In genomic region chr6:37818536-37819176, GRCh38 we compare ENCODE assay signal across 8 cellular contexts. TPM values are rescaled to one million over a fixed set of nuclear protein-coding genes. Genes with fewer than 3 reads are reported as not detected.
DNase-seq lines count a peak whose midpoint lies in the region; ATAC-seq and TF ChIP-seq lines count a peak whose summit lies in the region.

No MANE protein-coding gene starts in this region.

- no peaks in the 10 kb centered on the region for H3K27me3 ChIP-seq in CD4-positive, alpha-beta memory T cell (ENCODE audit: insufficient read depth, low read length)
- no peaks in the 10 kb centered on the region for H3K27me3 ChIP-seq in endodermal cell (ENCODE audit: control insufficient read depth, insufficient read depth, low read length, poor library complexity, severe bottlenecking)

- H3K9ac ChIP-seq in endodermal cell (ENCODE audit: extremely low read depth, low read length, poor library complexity, severe bottlenecking): peak overlapping the region; percentile 89

- peaks cover 44% of the 10 kb centered on the region for H3K4me1 ChIP-seq in CD4-positive, alpha-beta memory T cell (ENCODE audit: insufficient read depth, low read length)
- peaks cover 10% of the 10 kb centered on the region for H3K4me1 ChIP-seq in endodermal cell (ENCODE audit: control insufficient read depth, insufficient read depth, low read length)

- no peaks in the 10 kb centered on the region for H3K9me3 Mint-ChIP-seq in CD4-positive, alpha-beta memory T cell
- H3K9me3 Mint-ChIP-seq in activated CD4-positive, alpha-beta memory T cell treated with anti-CD3 and anti-CD28 coated beads, Interleukin-2, amount 10 ng/mL, durations not matched to agents 7 days and 5 days: no peaks in the 10 kb centered on the region
- H3K9me3 Mint-ChIP-seq in endodermal cell: no peaks in the 10 kb centered on the region
- no peaks in the 10 kb centered on the region for H3K9me3 Mint-ChIP-seq in mesothelial cell of epicardium

- TF ChIP-seq CTCF in endodermal cell (conservative IDR thresholded peaks at IDR 0.05): no peak
- no peak for TF ChIP-seq CTCF in mesothelial cell of epicardium (IDR thresholded peaks at IDR 0.05; ENCODE audit: unreplicated experiment)

- H3K4me3 Mint-ChIP-seq in CD4-positive, alpha-beta memory T cell: peak overlapping the region; percentile 96 to 99 (median 98)
- peak overlapping the region; percentile 97 for H3K4me3 Mint-ChIP-seq in activated CD4-positive, alpha-beta memory T cell treated with anti-CD3 and anti-CD28 coated beads, Interleukin-2, amount 10 ng/mL, durations not matched to agents 7 days and 5 days
- H3K4me3 Mint-ChIP-seq in endodermal cell: peak overlapping the region; percentile 98
- peak overlapping the region; percentile 94 for H3K4me3 Mint-ChIP-seq in mesothelial cell of epicardium

- H3K4me1 Mint-ChIP-seq in CD4-positive, alpha-beta memory T cell: peaks cover 33 to 60% (median 47%) of the 10 kb centered on the region in 4 donors
- H3K4me1 Mint-ChIP-seq in activated CD4-positive, alpha-beta memory T cell treated with anti-CD3 and anti-CD28 coated beads, Interleukin-2, amount 10 ng/mL, durations not matched to agents 7 days and 5 days: peaks cover 45% of the 10 kb centered on the region
- peaks cover 39% of the 10 kb centered on the region for H3K4me1 Mint-ChIP-seq in endodermal cell
- H3K4me1 Mint-ChIP-seq in mesothelial cell of epicardium: peaks cover 63% of the 10 kb centered on the region

- ATAC-seq in GM19372 (IDR thresholded peaks at IDR 0.05; ENCODE audit: low read depth, unreplicated experiment) (peak; percentile 64), HG03520 (IDR thresholded peaks at IDR 0.05; ENCODE audit: unreplicated experiment) (peak; percentile 62)

- 0 to 2% methylated on average over 10 to 27 of the region's 27 CpGs for WGBS in endodermal cell (ENCODE audit: insufficient coverage in 1 of 2, insufficient read length in 1 of 2), 2 experiments

- DNase-seq in CD4-positive, alpha-beta memory T cell: peak; percentile 95 to 98 (median 96)
- DNase-seq in NCI-H82 (lab: John Stamatoyannopoulos, UW) (peak; percentile 98), endodermal cell (peak; percentile 96), mesothelial cell of epicardium (ENCODE audit: low spot score in 2 of 2, unreplicated experiment in 2 of 2) (peak; percentile 85 to 91)
- peak; percentile 97 for DNase-seq in activated CD4-positive, alpha-beta memory T cell treated with anti-CD3 and anti-CD28 coated beads, Interleukin-2, amount 10 ng/mL, durations not matched to agents 7 days and 5 days
- DNase-seq in stimulated activated CD8-positive, alpha-beta memory T cell treated with anti-CD3 and anti-CD28 coated beads, Interleukin-15, amount 100 ng/mL, for 48 hours (ENCODE audit: low read depth in 2 of 2): peak; percentile 90 to 91

- H3K36me3 ChIP-seq in CD4-positive, alpha-beta memory T cell (ENCODE audit: insufficient read depth, low read length): no peaks in the 10 kb centered on the region
- H3K36me3 ChIP-seq in endodermal cell (ENCODE audit: control insufficient read depth, insufficient read depth, low read length): no peaks in the 10 kb centered on the region

- CTCF ChIA-PET in CD4-positive, alpha-beta memory T cell (lab: Charles Lee; ENCODE audit: partially characterized antibody): interaction anchor here (1.1 kb wide), 1 partner anchor 27 kb away, joined by 5 read pairs; no protein-coding TSS in a partner anchor
- CTCF ChIA-PET in activated CD4-positive, alpha-beta memory T cell treated with anti-CD3 and anti-CD28 coated beads, Interleukin-2, amount 10 ng/mL, durations not matched to agents 7 days and 5 days (lab: Charles Lee): interaction anchor here (0.6 to 2.4 kb wide), 6 partner anchors 9 to 676 kb away, joined by 3 to 12 read pairs (median 4); partner anchors contain the start of gene CMTR1

- POLR2A ChIA-PET in CD4-positive, alpha-beta memory T cell (lab: Charles Lee; ENCODE audit: partially characterized antibody): interaction anchor here (0.6 to 2.9 kb wide), 33 partner anchors 9 to 1216 kb away, joined by 3 to 18 read pairs (median 4); partner anchors contain the start of genes BTBD9, GLO1, MDGA1 and MTCH1
- POLR2A ChIA-PET in activated CD4-positive, alpha-beta memory T cell treated with anti-CD3 and anti-CD28 coated beads, Interleukin-2, amount 10 ng/mL, durations not matched to agents 7 days and 5 days (lab: Charles Lee): interaction anchor here (0.7 to 2.5 kb wide), 29 partner anchors 8 to 1687 kb away, joined by 3 to 25 read pairs (median 4); partner anchors contain the start of genes BTBD9, CMTR1, MDGA1 and SAYSD1

- intact Hi-C loops in CD4-positive, alpha-beta memory T cell (cut with micrococcal nuclease): loop anchor here (1.0 to 10.0 kb wide), 8 partner anchors 27 to 885 kb away; partner anchors contain the start of genes BTBD9, CMTR1, GLO1 and MDGA1

- no peaks in the 10 kb centered on the region for H3K27me3 Mint-ChIP-seq in CD4-positive, alpha-beta memory T cell
- H3K27me3 Mint-ChIP-seq in activated CD4-positive, alpha-beta memory T cell treated with anti-CD3 and anti-CD28 coated beads, Interleukin-2, amount 10 ng/mL, durations not matched to agents 7 days and 5 days: peaks cover 4% of the 10 kb centered on the region
- H3K27me3 Mint-ChIP-seq in endodermal cell (ENCODE audit: insufficient read depth) (peaks cover 25% of the 10 kb centered on the region), mesothelial cell of epicardium (ENCODE audit: low read depth) (no peaks in the 10 kb centered on the region)

- no peaks in the 10 kb centered on the region for H3K9me3 ChIP-seq in CD4-positive, alpha-beta memory T cell (ENCODE audit: control insufficient read depth in 1 of 2, low read length in 2 of 2)
- no peaks in the 10 kb centered on the region for H3K9me3 ChIP-seq in endodermal cell (ENCODE audit: control insufficient read depth, low read length)

- H3K4me3 ChIP-seq in CD4-positive, alpha-beta memory T cell (ENCODE audit: low read length in 2 of 2): peak overlapping the region; percentile 80 to 90
- peak overlapping the region; percentile 96 for H3K4me3 ChIP-seq in endodermal cell (ENCODE audit: low read length)

- H3K36me3 Mint-ChIP-seq in CD4-positive, alpha-beta memory T cell: peaks cover 0 to 14% of the 10 kb centered on the region in 2 donors
- peaks cover 6% of the 10 kb centered on the region for H3K36me3 Mint-ChIP-seq in activated CD4-positive, alpha-beta memory T cell treated with anti-CD3 and anti-CD28 coated beads, Interleukin-2, amount 10 ng/mL, durations not matched to agents 7 days and 5 days (ENCODE audit: low read depth)
- H3K36me3 Mint-ChIP-seq in endodermal cell (ENCODE audit: low read depth) (no peaks in the 10 kb centered on the region), mesothelial cell of epicardium (no peaks in the 10 kb centered on the region)

- peak overlapping the region; percentile 82 for H3K27ac ChIP-seq in CD4-positive, alpha-beta memory T cell (ENCODE audit: low read depth, low read length)
- peak overlapping the region; percentile 99 for H3K27ac ChIP-seq in endodermal cell (ENCODE audit: low read depth, low read length)

- H3K27ac Mint-ChIP-seq in CD4-positive, alpha-beta memory T cell: peak overlapping the region; percentile 99 to 100 (median 99)
- H3K27ac Mint-ChIP-seq in activated CD4-positive, alpha-beta memory T cell treated with anti-CD3 and anti-CD28 coated beads, Interleukin-2, amount 10 ng/mL, durations not matched to agents 7 days and 5 days: peak overlapping the region; percentile 96
- H3K27ac Mint-ChIP-seq in endodermal cell (peak overlapping the region; percentile 99), mesothelial cell of epicardium (peak overlapping the region; percentile 98)

RNA-seq across cellular contexts. Expression of gene ZFAND3, which starts 0.9 kb away (rescaled TPM):
- 10 to 100 TPM; 32.7 to 33.0 TPM for total RNA-seq in CD4-positive, alpha-beta memory T cell
- polyA plus RNA-seq in CD4-positive, alpha-beta memory T cell: 1 to 10 TPM; 2.1 to 7.4 TPM
- 10 to 100 TPM; 35.2 to 38.2 TPM for total RNA-seq in activated CD4-positive, alpha-beta memory T cell treated with anti-CD3 and anti-CD28 coated beads, Interleukin-2, amount 10 ng/mL, durations not matched to agents 7 days and 5 days
- total RNA-seq in endodermal cell: 10 to 100 TPM; 67.1 to 86.2 TPM
- polyA plus RNA-seq in endodermal cell (2013, experiment 1 of 2): 105 TPM
- polyA plus RNA-seq in endodermal cell (2013, experiment 2 of 2): 99.2 TPM
- total RNA-seq in mesothelial cell of epicardium: 78.9 to 83.5 TPM (median 81.2 TPM) in 3 replicates

Comparison
In these comparisons a context has a peak if more than half of its experiments do, and no peak if none do; other contexts are left out.
1. Peak in every context shown above with its lines: DNase-seq, ATAC-seq, H3K4me3 ChIP-seq and H3K27ac ChIP-seq.